In the genomic region with DNA sequence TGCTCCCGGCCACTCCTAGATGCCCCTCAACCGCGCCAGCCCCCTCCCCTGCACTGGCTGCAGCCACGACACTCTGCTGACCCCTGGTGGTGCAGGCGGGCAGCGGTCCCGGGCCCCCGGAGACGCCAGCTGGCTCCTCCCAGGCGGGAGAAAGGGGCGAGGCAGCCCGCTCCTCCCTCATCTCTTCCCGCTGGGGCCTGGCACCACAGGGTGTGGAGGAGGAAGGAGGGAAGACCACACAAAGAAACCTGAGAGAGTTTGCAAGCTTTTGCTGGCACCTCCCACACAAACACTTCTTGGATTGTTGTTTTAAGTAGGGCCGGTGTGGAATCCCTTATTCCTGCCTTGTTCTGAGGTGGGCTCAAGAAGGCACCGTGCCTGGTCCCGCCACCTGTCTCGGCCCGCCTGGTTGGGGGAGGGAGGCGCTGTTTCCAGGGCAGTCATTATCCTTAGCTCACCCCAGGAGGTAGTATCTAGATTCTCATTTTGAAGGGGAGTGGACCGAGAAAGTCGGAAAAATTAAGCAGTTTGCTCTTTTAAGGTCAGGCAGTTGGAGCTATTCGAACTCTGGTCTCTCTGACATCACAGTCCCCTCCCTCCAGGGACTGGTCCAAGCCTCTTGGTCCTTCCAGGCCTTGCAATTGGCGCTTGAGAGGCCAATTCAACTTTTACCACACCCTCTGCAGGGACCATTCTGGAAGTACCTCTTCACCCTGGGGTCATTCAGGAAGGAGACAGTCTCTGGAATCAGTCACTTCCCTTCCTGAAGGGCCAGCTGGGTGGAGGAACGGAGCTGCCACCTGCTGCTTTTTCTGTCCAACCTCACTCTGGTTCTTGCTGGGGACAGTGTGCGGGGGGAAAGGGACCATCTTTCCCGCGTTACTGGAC, we compare ENCODE assay signal across 2 cellular contexts.
TF ChIP-seq lines count a peak whose summit lies in the region.

No MANE protein-coding gene starts in this region.

TF ChIP-seq in A549, 52 proteins besides CTCF, POLR2A, EP300 and RAD21 (continues in another document):
- TF ChIP-seq, protein P1, sequence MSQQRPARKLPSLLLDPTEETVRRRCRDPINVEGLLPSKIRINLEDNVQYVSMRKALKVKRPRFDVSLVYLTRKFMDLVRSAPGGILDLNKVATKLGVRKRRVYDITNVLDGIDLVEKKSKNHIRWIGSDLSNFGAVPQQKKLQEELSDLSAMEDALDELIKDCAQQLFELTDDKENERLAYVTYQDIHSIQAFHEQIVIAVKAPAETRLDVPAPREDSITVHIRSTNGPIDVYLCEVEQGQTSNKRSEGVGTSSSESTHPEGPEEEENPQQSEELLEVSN (IDR thresholded peaks at IDR 0.05; ENCODE audit: borderline replicate concordance, low read depth) = no peak
- TF ChIP-seq CEBPB (IDR thresholded peaks at IDR 0.05) = peak in 1 of 2 experiments; percentile 2; a peak in 1 of 4 replicates
- no peak for TF ChIP-seq FOXS1 (CRISPR knock-in tag; IDR thresholded peaks at IDR 0.05)
- no peak for TF ChIP-seq SREBF2 (IDR thresholded peaks at IDR 0.05)
- no peak for TF ChIP-seq MAFK (IDR thresholded peaks at IDR 0.05; ENCODE audit: partially characterized antibody)
- no peak for TF ChIP-seq RFX5 (IDR thresholded peaks at IDR 0.05)
- TF ChIP-seq, protein P2, sequence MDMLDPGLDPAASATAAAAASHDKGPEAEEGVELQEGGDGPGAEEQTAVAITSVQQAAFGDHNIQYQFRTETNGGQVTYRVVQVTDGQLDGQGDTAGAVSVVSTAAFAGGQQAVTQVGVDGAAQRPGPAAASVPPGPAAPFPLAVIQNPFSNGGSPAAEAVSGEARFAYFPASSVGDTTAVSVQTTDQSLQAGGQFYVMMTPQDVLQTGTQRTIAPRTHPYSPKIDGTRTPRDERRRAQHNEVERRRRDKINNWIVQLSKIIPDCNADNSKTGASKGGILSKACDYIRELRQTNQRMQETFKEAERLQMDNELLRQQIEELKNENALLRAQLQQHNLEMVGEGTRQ (IDR thresholded peaks at IDR 0.05) = no peak
- TF ChIP-seq NR3C1 (IDR thresholded peaks at IDR 0.05) = no peak
- TF ChIP-seq HDAC2 (IDR thresholded peaks at IDR 0.05) = no peak
- no peak for TF ChIP-seq CHD4 (IDR thresholded peaks at IDR 0.05; ENCODE audit: borderline replicate concordance)
- no peak for TF ChIP-seq EHMT2 (IDR thresholded peaks at IDR 0.05; ENCODE audit: low read depth)
- no peak for TF ChIP-seq ESRRA (IDR thresholded peaks at IDR 0.05; ENCODE audit: borderline replicate concordance, low read length)
- peak; percentile 95 for TF ChIP-seq SMC3 (IDR thresholded peaks at IDR 0.05)
- TF ChIP-seq, protein P3, sequence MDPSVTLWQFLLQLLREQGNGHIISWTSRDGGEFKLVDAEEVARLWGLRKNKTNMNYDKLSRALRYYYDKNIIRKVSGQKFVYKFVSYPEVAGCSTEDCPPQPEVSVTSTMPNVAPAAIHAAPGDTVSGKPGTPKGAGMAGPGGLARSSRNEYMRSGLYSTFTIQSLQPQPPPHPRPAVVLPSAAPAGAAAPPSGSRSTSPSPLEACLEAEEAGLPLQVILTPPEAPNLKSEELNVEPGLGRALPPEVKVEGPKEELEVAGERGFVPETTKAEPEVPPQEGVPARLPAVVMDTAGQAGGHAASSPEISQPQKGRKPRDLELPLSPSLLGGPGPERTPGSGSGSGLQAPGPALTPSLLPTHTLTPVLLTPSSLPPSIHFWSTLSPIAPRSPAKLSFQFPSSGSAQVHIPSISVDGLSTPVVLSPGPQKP (IDR thresholded peaks at IDR 0.05; ENCODE audit: low read depth, low read length) = no peak
- TF ChIP-seq, protein P4, sequence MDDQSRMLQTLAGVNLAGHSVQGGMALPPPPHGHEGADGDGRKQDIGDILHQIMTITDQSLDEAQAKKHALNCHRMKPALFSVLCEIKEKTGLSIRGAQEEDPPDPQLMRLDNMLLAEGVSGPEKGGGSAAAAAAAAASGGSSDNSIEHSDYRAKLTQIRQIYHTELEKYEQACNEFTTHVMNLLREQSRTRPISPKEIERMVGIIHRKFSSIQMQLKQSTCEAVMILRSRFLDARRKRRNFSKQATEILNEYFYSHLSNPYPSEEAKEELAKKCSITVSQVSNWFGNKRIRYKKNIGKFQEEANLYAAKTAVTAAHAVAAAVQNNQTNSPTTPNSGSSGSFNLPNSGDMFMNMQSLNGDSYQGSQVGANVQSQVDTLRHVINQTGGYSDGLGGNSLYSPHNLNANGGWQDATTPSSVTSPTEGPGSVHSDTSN (IDR thresholded peaks at IDR 0.05) = peak; percentile 54
- peak in 1 of 2 experiments; percentile 2; a peak in 1 of 5 replicates for TF ChIP-seq JUN (IDR thresholded peaks at IDR 0.05)
- no peak for TF ChIP-seq NFE2L2 (conservative IDR thresholded peaks at IDR 0.05; ENCODE audit: low read length)
- peak; percentile 63; the same call in 1 of the 2 replicates for TF ChIP-seq TFCP2L1 (CRISPR knock-in tag; IDR thresholded peaks at IDR 0.05)
- TF ChIP-seq, protein P5, sequence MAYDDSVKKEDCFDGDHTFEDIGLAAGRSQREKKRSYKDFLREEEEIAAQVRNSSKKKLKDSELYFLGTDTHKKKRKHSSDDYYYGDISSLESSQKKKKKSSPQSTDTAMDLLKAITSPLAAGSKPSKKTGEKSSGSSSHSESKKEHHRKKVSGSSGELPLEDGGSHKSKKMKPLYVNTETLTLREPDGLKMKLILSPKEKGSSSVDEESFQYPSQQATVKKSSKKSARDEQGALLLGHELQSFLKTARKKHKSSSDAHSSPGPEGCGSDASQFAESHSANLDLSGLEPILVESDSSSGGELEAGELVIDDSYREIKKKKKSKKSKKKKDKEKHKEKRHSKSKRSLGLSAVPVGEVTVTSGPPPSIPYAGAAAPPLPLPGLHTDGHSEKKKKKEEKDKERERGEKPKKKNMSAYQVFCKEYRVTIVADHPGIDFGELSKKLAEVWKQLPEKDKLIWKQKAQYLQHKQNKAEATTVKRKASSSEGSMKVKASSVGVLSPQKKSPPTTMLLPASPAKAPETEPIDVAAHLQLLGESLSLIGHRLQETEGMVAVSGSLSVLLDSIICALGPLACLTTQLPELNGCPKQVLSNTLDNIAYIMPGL (CRISPR knock-in tag; IDR thresholded peaks at IDR 0.05; ENCODE audit: borderline replicate concordance) = 0 out of 2 replicates have a peak, but pooled peaks have one; percentile 1
- TF ChIP-seq CBX8 (IDR thresholded peaks at IDR 0.05) = no peak
- no peak for TF ChIP-seq NPAS2 (CRISPR knock-in tag; IDR thresholded peaks at IDR 0.05; ENCODE audit: borderline replicate concordance)
- TF ChIP-seq RCOR1 (IDR thresholded peaks at IDR 0.05; ENCODE audit: low read depth, low read length) = no peak
- TF ChIP-seq CHD2 (IDR thresholded peaks at IDR 0.05; ENCODE audit: low read length, partially characterized antibody) = no peak
- TF ChIP-seq KDM5A (IDR thresholded peaks at IDR 0.05) = no peak
- no peak; the same call in 1 of the 2 replicates for TF ChIP-seq ZC3H11A (IDR thresholded peaks at IDR 0.05)
- TF ChIP-seq FOSB (CRISPR knock-in tag; IDR thresholded peaks at IDR 0.05) = no peak
- TF ChIP-seq RARB (CRISPR knock-in tag; IDR thresholded peaks at IDR 0.05) = no peak
- no peak for TF ChIP-seq FOSL2 (IDR thresholded peaks at IDR 0.05)
- no peak for TF ChIP-seq FOSL2 (CRISPR knock-in tag; IDR thresholded peaks at IDR 0.05)
- TF ChIP-seq PHF8 (IDR thresholded peaks at IDR 0.05; ENCODE audit: borderline replicate concordance, low read depth) = no peak
- no peak for TF ChIP-seq RNF2 (IDR thresholded peaks at IDR 0.05; ENCODE audit: borderline replicate concordance, low read depth)
- TF ChIP-seq ZNF302 (CRISPR knock-in tag; IDR thresholded peaks at IDR 0.05) = no peak
- TF ChIP-seq MAZ (IDR thresholded peaks at IDR 0.05; ENCODE audit: borderline replicate concordance, low read depth, low read length) = peak; percentile 96; the same call in 1 of the 2 replicates
- TF ChIP-seq EHF (CRISPR knock-in tag; IDR thresholded peaks at IDR 0.05) = no peak
- TF ChIP-seq BHLHE40 (IDR thresholded peaks at IDR 0.05; ENCODE audit: low read depth, low read length) = no peak
- TF ChIP-seq HOXB13 (CRISPR knock-in tag; IDR thresholded peaks at IDR 0.05; ENCODE audit: low read depth) = no peak

TF ChIP-seq in K562, 482 proteins besides CTCF, POLR2A, EP300 and RAD21 (continues in another document):
- TF ChIP-seq E2F3 (CRISPR knock-in tag; IDR thresholded peaks at IDR 0.05) (0 out of 2 replicates have a peak, but pooled peaks have one; percentile 48), ILF3 (IDR thresholded peaks at IDR 0.05; ENCODE audit: borderline replicate concordance) (no peak), ZNF561 (CRISPR knock-in tag; conservative IDR thresholded peaks at IDR 0.05) (no peak), TAF9B (IDR thresholded peaks at IDR 0.05; ENCODE audit: partially characterized antibody) (no peak), RB1 (IDR thresholded peaks at IDR 0.05; ENCODE audit: low read depth) (peak; percentile 96), CBX3 (IDR thresholded peaks at IDR 0.05; ENCODE audit: borderline replicate concordance in 1 of 2, low read length in 2 of 2) (no peak), DPF2 (IDR thresholded peaks at IDR 0.05) (no peak), POU5F1 (IDR thresholded peaks at IDR 0.05; ENCODE audit: borderline replicate concordance, low read depth, low read length, partially characterized antibody) (no peak), NR4A1 (CRISPR knock-in tag; IDR thresholded peaks at IDR 0.05) (no peak), NR4A1 (tag; IDR thresholded peaks at IDR 0.05) (no peak), SAP30 (IDR thresholded peaks at IDR 0.05; ENCODE audit: borderline replicate concordance, insufficient read depth, low read depth, low read length, poor library complexity, severe bottlenecking) (peak; percentile 46), ZNF140 (CRISPR knock-in tag; IDR thresholded peaks at IDR 0.05) (no peak), POLR2H (tag; IDR thresholded peaks at IDR 0.05; ENCODE audit: low read depth) (no peak), CXXC5 (CRISPR knock-in tag; IDR thresholded peaks at IDR 0.05) (peak; percentile 58; the same call in 1 of the 2 replicates), GATAD2B (IDR thresholded peaks at IDR 0.05; ENCODE audit: borderline replicate concordance) (peak; percentile 82), BHLHE40 (IDR thresholded peaks at IDR 0.05; ENCODE audit: low read length) (0 out of 2 replicates have a peak, but pooled peaks have one; percentile 16)
- TF ChIP-seq, protein P6, sequence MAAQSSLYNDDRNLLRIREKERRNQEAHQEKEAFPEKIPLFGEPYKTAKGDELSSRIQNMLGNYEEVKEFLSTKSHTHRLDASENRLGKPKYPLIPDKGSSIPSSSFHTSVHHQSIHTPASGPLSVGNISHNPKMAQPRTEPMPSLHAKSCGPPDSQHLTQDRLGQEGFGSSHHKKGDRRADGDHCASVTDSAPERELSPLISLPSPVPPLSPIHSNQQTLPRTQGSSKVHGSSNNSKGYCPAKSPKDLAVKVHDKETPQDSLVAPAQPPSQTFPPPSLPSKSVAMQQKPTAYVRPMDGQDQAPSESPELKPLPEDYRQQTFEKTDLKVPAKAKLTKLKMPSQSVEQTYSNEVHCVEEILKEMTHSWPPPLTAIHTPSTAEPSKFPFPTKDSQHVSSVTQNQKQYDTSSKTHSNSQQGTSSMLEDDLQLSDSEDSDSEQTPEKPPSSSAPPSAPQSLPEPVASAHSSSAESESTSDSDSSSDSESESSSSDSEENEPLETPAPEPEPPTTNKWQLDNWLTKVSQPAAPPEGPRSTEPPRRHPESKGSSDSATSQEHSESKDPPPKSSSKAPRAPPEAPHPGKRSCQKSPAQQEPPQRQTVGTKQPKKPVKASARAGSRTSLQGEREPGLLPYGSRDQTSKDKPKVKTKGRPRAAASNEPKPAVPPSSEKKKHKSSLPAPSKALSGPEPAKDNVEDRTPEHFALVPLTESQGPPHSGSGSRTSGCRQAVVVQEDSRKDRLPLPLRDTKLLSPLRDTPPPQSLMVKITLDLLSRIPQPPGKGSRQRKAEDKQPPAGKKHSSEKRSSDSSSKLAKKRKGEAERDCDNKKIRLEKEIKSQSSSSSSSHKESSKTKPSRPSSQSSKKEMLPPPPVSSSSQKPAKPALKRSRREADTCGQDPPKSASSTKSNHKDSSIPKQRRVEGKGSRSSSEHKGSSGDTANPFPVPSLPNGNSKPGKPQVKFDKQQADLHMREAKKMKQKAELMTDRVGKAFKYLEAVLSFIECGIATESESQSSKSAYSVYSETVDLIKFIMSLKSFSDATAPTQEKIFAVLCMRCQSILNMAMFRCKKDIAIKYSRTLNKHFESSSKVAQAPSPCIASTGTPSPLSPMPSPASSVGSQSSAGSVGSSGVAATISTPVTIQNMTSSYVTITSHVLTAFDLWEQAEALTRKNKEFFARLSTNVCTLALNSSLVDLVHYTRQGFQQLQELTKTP (IDR thresholded peaks at IDR 0.05; ENCODE audit: low read depth in 1 of 2, partially characterized antibody in 2 of 2) = no peak
- TF ChIP-seq, protein P7, sequence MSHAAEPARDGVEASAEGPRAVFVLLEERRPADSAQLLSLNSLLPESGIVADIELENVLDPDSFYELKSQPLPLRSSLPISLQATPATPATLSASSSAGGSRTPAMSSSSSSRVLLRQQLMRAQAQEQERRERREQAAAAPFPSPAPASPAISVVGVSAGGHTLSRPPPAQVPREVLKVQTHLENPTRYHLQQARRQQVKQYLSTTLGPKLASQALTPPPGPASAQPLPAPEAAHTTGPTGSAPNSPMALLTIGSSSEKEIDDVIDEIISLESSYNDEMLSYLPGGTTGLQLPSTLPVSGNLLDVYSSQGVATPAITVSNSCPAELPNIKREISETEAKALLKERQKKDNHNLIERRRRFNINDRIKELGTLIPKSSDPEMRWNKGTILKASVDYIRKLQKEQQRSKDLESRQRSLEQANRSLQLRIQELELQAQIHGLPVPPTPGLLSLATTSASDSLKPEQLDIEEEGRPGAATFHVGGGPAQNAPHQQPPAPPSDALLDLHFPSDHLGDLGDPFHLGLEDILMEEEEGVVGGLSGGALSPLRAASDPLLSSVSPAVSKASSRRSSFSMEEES (CRISPR knock-in tag; IDR thresholded peaks at IDR 0.05) = no peak
- TF ChIP-seq, protein P8, sequence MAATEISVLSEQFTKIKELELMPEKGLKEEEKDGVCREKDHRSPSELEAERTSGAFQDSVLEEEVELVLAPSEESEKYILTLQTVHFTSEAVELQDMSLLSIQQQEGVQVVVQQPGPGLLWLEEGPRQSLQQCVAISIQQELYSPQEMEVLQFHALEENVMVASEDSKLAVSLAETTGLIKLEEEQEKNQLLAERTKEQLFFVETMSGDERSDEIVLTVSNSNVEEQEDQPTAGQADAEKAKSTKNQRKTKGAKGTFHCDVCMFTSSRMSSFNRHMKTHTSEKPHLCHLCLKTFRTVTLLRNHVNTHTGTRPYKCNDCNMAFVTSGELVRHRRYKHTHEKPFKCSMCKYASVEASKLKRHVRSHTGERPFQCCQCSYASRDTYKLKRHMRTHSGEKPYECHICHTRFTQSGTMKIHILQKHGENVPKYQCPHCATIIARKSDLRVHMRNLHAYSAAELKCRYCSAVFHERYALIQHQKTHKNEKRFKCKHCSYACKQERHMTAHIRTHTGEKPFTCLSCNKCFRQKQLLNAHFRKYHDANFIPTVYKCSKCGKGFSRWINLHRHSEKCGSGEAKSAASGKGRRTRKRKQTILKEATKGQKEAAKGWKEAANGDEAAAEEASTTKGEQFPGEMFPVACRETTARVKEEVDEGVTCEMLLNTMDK (IDR thresholded peaks at IDR 0.05; ENCODE audit: borderline replicate concordance, insufficient read depth, low read depth, low read length, poor library complexity, severe bottlenecking) = peak; percentile 94
- TF ChIP-seq, protein P9, sequence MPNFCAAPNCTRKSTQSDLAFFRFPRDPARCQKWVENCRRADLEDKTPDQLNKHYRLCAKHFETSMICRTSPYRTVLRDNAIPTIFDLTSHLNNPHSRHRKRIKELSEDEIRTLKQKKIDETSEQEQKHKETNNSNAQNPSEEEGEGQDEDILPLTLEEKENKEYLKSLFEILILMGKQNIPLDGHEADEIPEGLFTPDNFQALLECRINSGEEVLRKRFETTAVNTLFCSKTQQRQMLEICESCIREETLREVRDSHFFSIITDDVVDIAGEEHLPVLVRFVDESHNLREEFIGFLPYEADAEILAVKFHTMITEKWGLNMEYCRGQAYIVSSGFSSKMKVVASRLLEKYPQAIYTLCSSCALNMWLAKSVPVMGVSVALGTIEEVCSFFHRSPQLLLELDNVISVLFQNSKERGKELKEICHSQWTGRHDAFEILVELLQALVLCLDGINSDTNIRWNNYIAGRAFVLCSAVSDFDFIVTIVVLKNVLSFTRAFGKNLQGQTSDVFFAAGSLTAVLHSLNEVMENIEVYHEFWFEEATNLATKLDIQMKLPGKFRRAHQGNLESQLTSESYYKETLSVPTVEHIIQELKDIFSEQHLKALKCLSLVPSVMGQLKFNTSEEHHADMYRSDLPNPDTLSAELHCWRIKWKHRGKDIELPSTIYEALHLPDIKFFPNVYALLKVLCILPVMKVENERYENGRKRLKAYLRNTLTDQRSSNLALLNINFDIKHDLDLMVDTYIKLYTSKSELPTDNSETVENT (CRISPR knock-in tag; IDR thresholded peaks at IDR 0.05) = peak; percentile 32; the same call in 1 of the 2 replicates
